ENCODE assay signal across 17 cellular contexts in genomic region chr20:36313936-36314335, GRCh38.
"Had no signal": no experiment of that assay in that cellular context is flagged by ENCODE, and none has a peak within 500 bp of the region (broad histone marks: within the 10 kb centered on the region; RNA-seq: fewer than 3 reads in every experiment).

No MANE protein-coding gene starts in this region.

- ATAC-seq: effector memory CD8-positive, alpha-beta T cell; psoas muscle; right lobe of liver; stimulated activated memory B cell treated with anti-CD40 and anti-IgM and Interleukin-4, amounts not matched to agents 10 μg/mL and 1 μg/mL and 100 μg/mL, for 72 hours; T-helper 17 cell had no signal

- H3K9me3 Mint-ChIP-seq: activated CD4-positive, alpha-beta T cell treated with anti-CD3 and anti-CD28 coated beads, Interleukin-2, amount 10 ng/mL, durations not matched to agents 24 days and 14 days; activated naive CD4-positive, alpha-beta T cell treated with anti-CD3 and anti-CD28 coated beads, Interleukin-2, amount 50 U/mL, for 24 hours; activated T-helper 2 cell treated with anti-CD3 and anti-CD28 coated beads, Interferon-gamma antibody, Interleukin-2, Interleukin-4, amounts not matched to agents 10 μg/mL and 5 μg/mL and 100 μg/mL, durations not matched to agents 14 hours and 24 hours and 36 hours; brain; central memory CD8-positive, alpha-beta T cell; effector memory CD8-positive, alpha-beta T cell; neural crest cell had no signal

- H3K27ac Mint-ChIP-seq: activated CD4-positive, alpha-beta T cell treated with anti-CD3 and anti-CD28 coated beads, Interleukin-2, amount 10 ng/mL, durations not matched to agents 24 days and 14 days; activated naive CD4-positive, alpha-beta T cell treated with anti-CD3 and anti-CD28 coated beads, Interleukin-2, amount 50 U/mL, for 24 hours; activated T-helper 2 cell treated with anti-CD3 and anti-CD28 coated beads, Interferon-gamma antibody, Interleukin-2, Interleukin-4, amounts not matched to agents 10 μg/mL and 5 μg/mL and 100 μg/mL, durations not matched to agents 14 hours and 24 hours and 36 hours; effector memory CD8-positive, alpha-beta T cell; stimulated activated memory B cell treated with anti-CD40 and anti-IgM and Interleukin-4, amounts not matched to agents 10 μg/mL and 1 μg/mL and 100 μg/mL, for 72 hours; T-helper 17 cell had no signal

- H3K4me1 Mint-ChIP-seq: activated CD4-positive, alpha-beta T cell treated with anti-CD3 and anti-CD28 coated beads, Interleukin-2, amount 10 ng/mL, durations not matched to agents 24 days and 14 days; activated naive CD4-positive, alpha-beta T cell treated with anti-CD3 and anti-CD28 coated beads, Interleukin-2, amount 50 U/mL, for 24 hours; central memory CD8-positive, alpha-beta T cell; neural crest cell; stimulated activated memory B cell treated with anti-CD40 and anti-IgM and Interleukin-4, amounts not matched to agents 10 μg/mL and 1 μg/mL and 100 μg/mL, for 72 hours had no signal

- H3K36me3 Mint-ChIP-seq: brain; stimulated activated memory B cell treated with anti-CD40 and anti-IgM and Interleukin-4, amounts not matched to agents 10 μg/mL and 1 μg/mL and 100 μg/mL, for 72 hours had no signal

- DNase-seq: activated CD4-positive, alpha-beta T cell treated with anti-CD3 and anti-CD28 coated beads, Interleukin-2, amount 10 ng/mL, durations not matched to agents 24 days and 14 days; activated T-cell treated with anti-CD3 and anti-CD28 coated beads for 4 hours; amniotic stem cell; dermis blood vessel endothelial cell; effector memory CD8-positive, alpha-beta T cell; foreskin melanocyte; kidney glomerular epithelial cell; stimulated activated CD4-positive, alpha-beta T cell treated with anti-CD3 and anti-CD28 coated beads, Interleukin-2, amount 100 ng/mL, for 24 hours; T-helper 17 cell had no signal

- H3K4me3 Mint-ChIP-seq: activated CD4-positive, alpha-beta T cell treated with anti-CD3 and anti-CD28 coated beads, Interleukin-2, amount 10 ng/mL, durations not matched to agents 24 days and 14 days; activated naive CD4-positive, alpha-beta T cell treated with anti-CD3 and anti-CD28 coated beads, Interleukin-2, amount 50 U/mL, for 24 hours; brain; central memory CD8-positive, alpha-beta T cell; effector memory CD8-positive, alpha-beta T cell; neural crest cell; stimulated activated memory B cell treated with anti-CD40 and anti-IgM and Interleukin-4, amounts not matched to agents 10 μg/mL and 1 μg/mL and 100 μg/mL, for 72 hours; T-helper 17 cell had no signal
